1 cellular context compared by ENCODE assay signal in genomic region chr11:35135222-35135621, GRCh38.
TF ChIP-seq lines count a peak whose summit lies in the region.

No MANE protein-coding gene starts in this region.

TF ChIP-seq in A549, 52 proteins besides CTCF, POLR2A, EP300 and RAD21 (continued from another document):
- TF ChIP-seq CHD4 (IDR thresholded peaks at IDR 0.05; ENCODE audit: borderline replicate concordance): no peak
- TF ChIP-seq RCOR1 (IDR thresholded peaks at IDR 0.05; ENCODE audit: low read depth, low read length): no peak
- TF ChIP-seq HOXA7 (CRISPR knock-in tag; IDR thresholded peaks at IDR 0.05): no peak
- TF ChIP-seq HDAC2 (IDR thresholded peaks at IDR 0.05): no peak
- TF ChIP-seq REST (IDR thresholded peaks at IDR 0.05): no peak
- TF ChIP-seq CHD2 (IDR thresholded peaks at IDR 0.05; ENCODE audit: low read length, partially characterized antibody): no peak
- TF ChIP-seq CEBPB (IDR thresholded peaks at IDR 0.05): no peak
- TF ChIP-seq RNF2 (IDR thresholded peaks at IDR 0.05; ENCODE audit: borderline replicate concordance, low read depth): no peak
- no peak for TF ChIP-seq HOXB5 (CRISPR knock-in tag; IDR thresholded peaks at IDR 0.05)
- no peak for TF ChIP-seq TFCP2L1 (CRISPR knock-in tag; IDR thresholded peaks at IDR 0.05)
